In the genomic region with DNA sequence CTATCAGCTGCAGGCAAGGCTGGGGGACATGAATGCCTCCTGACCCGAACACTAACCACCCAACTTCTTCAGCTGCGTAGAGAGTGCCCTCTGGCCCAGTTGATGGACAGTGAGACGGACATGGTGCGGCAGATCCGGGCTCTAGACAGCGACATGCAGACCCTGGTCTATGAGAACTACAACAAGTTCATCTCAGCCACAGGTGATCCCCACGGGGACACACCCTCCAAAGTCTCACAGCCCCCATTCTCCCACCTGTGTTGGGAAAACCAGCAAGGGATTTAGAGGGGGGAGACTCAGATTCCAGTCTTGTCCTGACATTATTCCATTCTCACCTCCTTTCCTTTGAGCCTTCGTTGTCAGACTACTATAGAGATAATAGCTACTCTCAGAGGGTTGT, we compare ENCODE assay signal across 6 cellular contexts. TPM values are rescaled to one million over a fixed set of nuclear protein-coding genes. Genes with fewer than 3 reads are reported as not detected.
A peak's percentile ranks its signal among the peaks of the same experiment; 100 is the strongest.
DNase-seq lines count a peak whose midpoint lies in the region; ATAC-seq lines count a peak whose summit lies in the region.

No MANE protein-coding gene starts in this region.

- no peak overlapping the region for H3K27ac ChIP-seq in aorta (ENCODE audit: low read depth in 1 of 2, low read length in 2 of 2)

- ATAC-seq in Right ventricle myocardium inferior = peak; percentile 11
- ATAC-seq in aorta (ENCODE audit: low FRiP score) = no peak
- ATAC-seq in GM18502 (IDR thresholded peaks at IDR 0.05; ENCODE audit: poor library complexity, unreplicated experiment) = no peak

- H3K9me3 ChIP-seq in iPS-15b (ENCODE audit: control insufficient read depth, insufficient read depth, low read length) (no peaks in the 10 kb centered on the region), aorta (ENCODE audit: control insufficient read depth, low read length) (no peaks in the 10 kb centered on the region)

- H3K4me1 ChIP-seq in iPS-15b (ENCODE audit: control insufficient read depth, insufficient read depth, low read length) (peaks cover 3% of the 10 kb centered on the region), aorta (ENCODE audit: control insufficient read depth in 1 of 2, insufficient read depth in 2 of 2, low read length in 2 of 2) (no peaks in the 10 kb centered on the region)

- H3K4me3 ChIP-seq in iPS-15b (ENCODE audit: low read depth, low read length) (peak overlapping the region; percentile 82), aorta (ENCODE audit: low read length in 2 of 2) (peak overlapping the region; percentile 78 to 98)

- DNase-seq in Right ventricle myocardium inferior (ENCODE audit: missing footprints) (no peak), cardiac septum (ENCODE audit: low spot score) (no peak), aorta (no peak), 8988T (no peak)

- H3K36me3 ChIP-seq in iPS-15b (ENCODE audit: control insufficient read depth, insufficient read depth, low read length) = no peaks in the 10 kb centered on the region
- no peaks in the 10 kb centered on the region for H3K36me3 ChIP-seq in aorta (ENCODE audit: control insufficient read depth in 1 of 2, insufficient read depth in 2 of 2, low read length in 1 of 2)

- WGBS in aorta, 2 donors = 30 to 32% methylated on average over 8 of the region's 8 CpGs

- intact Hi-C loops in Right ventricle myocardium inferior (cut with DNase I) (no loop called here), cardiac septum (cut with DNase I) (loop anchor here (1.0 kb wide), 1 partner anchor 13 kb away; a partner anchor contains a TSS), aorta (cut with DNase I) (loop anchor here in 1 of 2 donors (5.0 kb wide), 1 partner anchor 55 kb away; a partner anchor contains a TSS)

- no peaks in the 10 kb centered on the region for H3K27me3 ChIP-seq in iPS-15b (ENCODE audit: control insufficient read depth, insufficient read depth, low read length)
- no peaks in the 10 kb centered on the region for H3K27me3 ChIP-seq in aorta (ENCODE audit: control insufficient read depth in 1 of 2, insufficient read depth in 2 of 2, low read length in 1 of 2)

- H3K9ac ChIP-seq in iPS-15b (ENCODE audit: low read depth, low read length) = no peak overlapping the region

RNA-seq across cellular contexts. Expression of a gene that starts 0.9 kb away (rescaled TPM):
- total RNA-seq in Right ventricle myocardium inferior = 95.2 TPM
- total RNA-seq in cardiac septum = 87.1 TPM
- 100 to 1,000 TPM; 101 to 121 TPM for total RNA-seq in aorta
- polyA plus RNA-seq in aorta = 100 to 1,000 TPM in 1 of 2 donors, 10 to 100 TPM in 1; 73.0 to 191 TPM

RNA-seq across cellular contexts. Expression of a gene that starts 12.9 kb away (rescaled TPM):
- total RNA-seq in Right ventricle myocardium inferior (25.0 TPM), cardiac septum (23.5 TPM), aorta (10 to 100 TPM; 31.5 to 35.0 TPM)
- 10 to 100 TPM; 24.9 to 69.9 TPM for polyA plus RNA-seq in aorta

RNA-seq across cellular contexts. Expression of a gene that starts 13.1 kb away (rescaled TPM):
- 1.7 TPM for total RNA-seq in Right ventricle myocardium inferior
- total RNA-seq in cardiac septum = 1.5 TPM
- total RNA-seq in aorta = 1 to 10 TPM in 1 of 2 donors, under 1 TPM in 1; 0.81 to 1.0 TPM
- polyA plus RNA-seq in aorta = 1 to 10 TPM in 1 of 2 donors, under 1 TPM in 1; 1.00 to 2.5 TPM

RNA-seq across cellular contexts. Expression of a gene that starts 14.7 kb away (rescaled TPM):
- total RNA-seq in Right ventricle myocardium inferior (53.1 TPM), cardiac septum (50.1 TPM), aorta (1 to 10 TPM; 5.2 to 7.2 TPM)
- 10 to 100 TPM in 1 of 2 donors, 1 to 10 TPM in 1; 4.0 to 11.8 TPM for polyA plus RNA-seq in aorta

RNA-seq across cellular contexts. Expression of a gene that starts 20.6 kb away (rescaled TPM):
- total RNA-seq in Right ventricle myocardium inferior = 5.8 TPM
- 5.5 TPM for total RNA-seq in cardiac septum
- 1 to 10 TPM; 4.1 to 7.5 TPM for total RNA-seq in aorta
- polyA plus RNA-seq in aorta = 10 to 100 TPM in 1 of 2 donors, 1 to 10 TPM in 1; 3.4 to 12.9 TPM
